Comparison of ENCODE assay signal across 15 cellular contexts in the genomic region with DNA sequence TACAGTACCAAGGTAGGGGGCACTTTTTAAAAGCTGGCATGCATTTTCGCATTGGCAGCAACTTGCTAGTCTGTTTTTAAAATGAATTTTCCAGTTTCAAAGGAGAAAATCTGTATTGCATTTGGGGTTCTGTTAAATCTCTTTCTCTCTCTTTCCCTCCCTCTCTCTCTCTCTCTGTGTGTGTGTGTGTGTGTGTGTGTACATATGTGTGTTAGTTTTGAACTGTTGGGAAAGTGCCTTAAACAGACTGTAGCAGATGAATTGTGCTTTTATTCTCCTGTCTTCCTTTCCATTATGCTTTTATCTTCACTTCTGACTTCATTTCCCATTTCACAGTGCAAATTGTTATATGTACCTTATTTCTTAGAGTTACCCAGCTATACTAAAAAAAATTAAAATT.
"Had no signal": no experiment of that assay in that cellular context is flagged by ENCODE, and none has a peak within 500 bp of the region (broad histone marks: within the 10 kb centered on the region; RNA-seq: fewer than 3 reads in every experiment).

No MANE protein-coding gene starts in this region.

- H3K27ac Mint-ChIP-seq: activated CD4-positive, alpha-beta memory T cell treated with anti-CD3 and anti-CD28 coated beads for 36 hours had no signal

- H3K9me3 Mint-ChIP-seq: activated CD4-positive, alpha-beta memory T cell treated with anti-CD3 and anti-CD28 coated beads for 36 hours; activated T-cell treated with anti-CD3 and anti-CD28 coated beads, Interleukin-2, amount 50 U/mL, for 4 hours had no signal

- H3K4me3 Mint-ChIP-seq: activated CD4-positive, alpha-beta memory T cell treated with anti-CD3 and anti-CD28 coated beads for 36 hours; activated T-cell treated with anti-CD3 and anti-CD28 coated beads, Interleukin-2, amount 50 U/mL, for 4 hours had no signal

- H3K27me3 ChIP-seq: esophagus squamous epithelium, tibial nerve, uterus had no signal

- H3K4me1 ChIP-seq: colonic mucosa, prostate gland, uterus had no signal

- H3K27ac ChIP-seq: colonic mucosa, prostate gland, tibial nerve, uterus, VCaP had no signal

- ATAC-seq: activated T-cell treated with anti-CD3 and anti-CD28 coated beads, Interleukin-2, amount 50 U/mL, for 4 hours had no signal

- DNase-seq: activated CD4-positive, alpha-beta memory T cell treated with anti-CD3 and anti-CD28 coated beads for 36 hours; activated CD4-positive, alpha-beta T cell treated with anti-CD3 and anti-CD28 coated beads for 1 hour; activated gamma-delta T cell treated with Interleukin-2 at 50 U/mL for 16 hours; activated T-cell treated with anti-CD3 and anti-CD28 coated beads, Interleukin-2, amount 50 U/mL, for 4 hours; aorta; colonic mucosa; esophagus squamous epithelium; kidney glomerular epithelial cell; stimulated activated CD4-positive, alpha-beta T cell treated with anti-CD3 and anti-CD28 coated beads, Interleukin-12 subunit alpha, Interleukin-12 subunit beta, amount 100 ng/mL, for 4 hours; stimulated activated CD4-positive, alpha-beta T cell treated with anti-CD3 and anti-CD28 coated beads, Interleukin-2, amount 100 ng/mL, for 24 hours; uterus had no signal

- H3K27me3 Mint-ChIP-seq: activated CD4-positive, alpha-beta memory T cell treated with anti-CD3 and anti-CD28 coated beads for 36 hours had no signal

- H3K4me3 ChIP-seq: colonic mucosa, esophagus squamous epithelium, prostate gland, SK-N-MC, tibial nerve, uterus had no signal

- H3K9me3 ChIP-seq: colonic mucosa, esophagus squamous epithelium, prostate gland, tibial nerve, uterus had no signal

- H3K36me3 ChIP-seq: colonic mucosa, prostate gland, uterus had no signal
